Comparison of ENCODE assay signal across 8 cellular contexts in the genomic region with DNA sequence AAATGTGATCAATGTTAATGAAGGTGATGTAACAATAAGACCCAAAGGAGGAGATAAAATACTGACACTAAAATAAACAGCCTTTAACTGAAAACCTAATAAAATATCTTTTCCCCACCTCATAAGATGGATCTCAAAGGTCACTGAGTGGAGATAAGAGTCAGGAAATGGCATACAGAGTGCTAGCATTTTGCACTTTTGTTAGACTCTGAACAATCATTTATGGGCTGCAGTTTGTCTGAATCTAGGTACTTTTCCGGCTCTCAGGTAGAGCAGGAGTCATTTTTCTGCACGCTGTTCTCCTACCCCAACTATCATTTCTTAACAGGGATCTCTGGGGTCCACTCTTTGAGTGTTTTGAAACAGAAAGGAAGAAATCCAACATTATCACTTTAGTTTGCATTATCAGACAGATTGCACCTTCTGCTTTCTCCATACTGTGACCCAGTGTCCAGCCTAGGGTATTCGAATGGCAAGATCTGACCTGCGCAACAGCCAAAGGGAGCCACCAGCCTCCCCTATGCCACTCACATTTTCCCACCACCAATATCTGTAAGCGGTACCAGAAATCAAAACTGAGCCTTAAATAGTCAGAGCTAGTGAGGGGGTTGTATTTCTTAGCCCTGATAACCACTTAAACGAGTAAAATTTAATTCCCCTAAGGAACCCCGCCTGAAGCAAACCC. TPM values are rescaled to one million over a fixed set of nuclear protein-coding genes. Genes with fewer than 3 reads are reported as not detected.
DNase-seq lines count a peak whose midpoint lies in the region; ATAC-seq, FAIRE-seq and TF ChIP-seq lines count a peak whose summit lies in the region.

No MANE protein-coding gene starts in this region.

- H3K4me3 ChIP-seq in GM12865 (ENCODE audit: low read depth, low read length) (peak overlapping the region; percentile 77), SK-N-MC (peak overlapping the region; percentile 75), esophagus muscularis mucosa (peak overlapping the region; percentile 68 to 79 (median 74)), prostate gland (peak overlapping the region; percentile 54 to 55)

- TF ChIP-seq CTCF in GM12865 (IDR thresholded peaks at IDR 0.05; ENCODE audit: insufficient read depth, low read depth, low read length, missing control alignments), result no peak
- TF ChIP-seq CTCF in esophagus muscularis mucosa (IDR thresholded peaks at IDR 0.05), result no peak
- TF ChIP-seq CTCF in prostate gland (IDR thresholded peaks at IDR 0.05), result no peak

- H3K36me3 ChIP-seq in SK-N-MC (ENCODE audit: insufficient read depth, low read length), result no peaks in the 10 kb centered on the region
- H3K36me3 ChIP-seq in esophagus muscularis mucosa, result peaks cover 0 to 9% (median 4%) of the 10 kb centered on the region in 4 donors
- H3K36me3 ChIP-seq in prostate gland, result no peaks in the 10 kb centered on the region

- H3K9me3 ChIP-seq in SK-N-MC (ENCODE audit: low read depth, low read length) (no peaks in the 10 kb centered on the region), esophagus muscularis mucosa (no peaks in the 10 kb centered on the region), prostate gland (no peaks in the 10 kb centered on the region)

- intact Hi-C loops in esophagus muscularis mucosa (cut with DNase I) (loop anchor here (5.0 kb wide), 2 partner anchors 70 to 280 kb away; partner anchors contain the start of gene CCDC15), prostate gland (cut with DNase I) (loop anchor here (2.0 kb wide), 1 partner anchor 90 kb away; the partner anchor contains the start of gene ESAM)

- H3K9ac ChIP-seq in SK-N-MC (ENCODE audit: insufficient read length), result no peak overlapping the region

- H3K4me1 ChIP-seq in esophagus muscularis mucosa (peaks cover 17 to 25% (median 19%) of the 10 kb centered on the region in 4 donors), prostate gland (replicated peaks) (peaks cover 3% of the 10 kb centered on the region)

- no peaks in the 10 kb centered on the region for H3K27me3 ChIP-seq in esophagus muscularis mucosa
- no peaks in the 10 kb centered on the region for H3K27me3 ChIP-seq in prostate gland (replicated peaks; ENCODE audit: insufficient read depth)

- H3K27ac ChIP-seq in SK-N-MC, result no peak overlapping the region
- H3K27ac ChIP-seq in esophagus muscularis mucosa (replicated peaks in 1 of 4), result peak overlapping the region; percentile 81 to 90 (median 85)
- peak overlapping the region; percentile 64 to 72 for H3K27ac ChIP-seq in prostate gland

- 64% methylated on average over 7 of the region's 7 CpGs for WGBS in esophagus muscularis mucosa
- WGBS in prostate gland, result 55% methylated on average over 7 of the region's 7 CpGs

- no peak for DNase-seq in GM12865 (ENCODE audit: low read depth)
- DNase-seq in SK-N-MC (ENCODE audit: low read depth, low spot score), result no peak
- DNase-seq in esophagus muscularis mucosa (ENCODE audit: extremely low spot score), result no peak
- no peak for DNase-seq in prostate gland (ENCODE audit: low spot score)
- no peak for DNase-seq in stimulated activated CD4-positive, alpha-beta T cell treated with anti-CD3 and anti-CD28 coated beads, Interleukin-12 subunit alpha, Interleukin-12 subunit beta, amount 100 ng/mL, for 4 hours
- DNase-seq in NCI-H748 (lab: John Stamatoyannopoulos, UW; ENCODE audit: unreplicated experiment), result no peak
- DNase-seq in frontal cortex (ENCODE audit: low spot score in 2 of 2), result no peak

- no peak for FAIRE-seq in frontal cortex (lab: Jason Lieb, UNC)

- no peak for TF ChIP-seq EP300 in esophagus muscularis mucosa (IDR thresholded peaks at IDR 0.05)

- ATAC-seq in HG02678 (IDR thresholded peaks at IDR 0.05; ENCODE audit: unreplicated experiment), result no peak

- no peak for TF ChIP-seq POLR2A in esophagus muscularis mucosa (IDR thresholded peaks at IDR 0.05; ENCODE audit: low read depth)
- TF ChIP-seq POLR2A in prostate gland (IDR thresholded peaks at IDR 0.05), result no peak

RNA-seq across cellular contexts. Expression of gene SIAE, which starts 0.9 kb away (rescaled TPM):
- total RNA-seq in esophagus muscularis mucosa (1 to 10 TPM; 3.1 to 4.5 (median 3.5) TPM), prostate gland (10 to 100 TPM; 20.4 to 30.1 TPM), frontal cortex (10.2 TPM)

RNA-seq across cellular contexts. Expression of gene SPA17, which starts 1.0 kb away (rescaled TPM):
- total RNA-seq in esophagus muscularis mucosa (1 to 10 TPM; 4.2 to 8.6 (median 5.8) TPM), prostate gland (10 to 100 TPM; 14.7 to 20.8 TPM), frontal cortex (5.7 TPM)

RNA-seq across cellular contexts. Expression of gene TBRG1, which starts 50.0 kb away (rescaled TPM):
- total RNA-seq in esophagus muscularis mucosa (10 to 100 TPM; 32.0 to 50.9 (median 35.8) TPM), prostate gland (10 to 100 TPM; 30.8 to 33.8 TPM), frontal cortex (35.9 TPM)
